In genomic region chr1:230681599-230681998, GRCh38 we compare ENCODE assay signal across 9 cellular contexts. TPM values are rescaled to one million over a fixed set of nuclear protein-coding genes. Genes with fewer than 3 reads are reported as not detected.
A peak's percentile ranks its signal among the peaks of the same experiment; 100 is the strongest.
DNase-seq lines count a peak whose midpoint lies in the region; ATAC-seq and TF ChIP-seq lines count a peak whose summit lies in the region.
"Had no signal": no experiment of that assay in that cellular context is flagged by ENCODE, and none has a peak within 500 bp of the region (broad histone marks: within the 10 kb centered on the region; RNA-seq: fewer than 3 reads in every experiment).

No MANE protein-coding gene starts in this region.

- no peak for TF ChIP-seq POLR2A in tibial nerve (IDR thresholded peaks at IDR 0.05)

- H3K9me3 ChIP-seq in tibial nerve, result no peaks in the 10 kb centered on the region
- no peaks in the 10 kb centered on the region for H3K9me3 ChIP-seq in naive thymus-derived CD4-positive, alpha-beta T cell (ENCODE audit: control insufficient read depth in 2 of 3, low read length in 3 of 3)

- no peak overlapping the region for H3K4me3 Mint-ChIP-seq in GM23338
- no peak overlapping the region for H3K4me3 Mint-ChIP-seq in naive thymus-derived CD4-positive, alpha-beta T cell
- H3K4me3 Mint-ChIP-seq: activated T-cell treated with anti-CD3 and anti-CD28 coated beads, Interleukin-2, amount 50 U/mL, for 4 hours had no signal

- no peaks in the 10 kb centered on the region for H3K9me3 Mint-ChIP-seq in GM23338
- H3K9me3 Mint-ChIP-seq in naive thymus-derived CD4-positive, alpha-beta T cell, result no peaks in the 10 kb centered on the region
- H3K9me3 Mint-ChIP-seq: activated T-cell treated with anti-CD3 and anti-CD28 coated beads, Interleukin-2, amount 50 U/mL, for 4 hours had no signal

- H3K79me2 ChIP-seq in GM23338 (replicated peaks; ENCODE audit: insufficient read depth), result no peaks in the 10 kb centered on the region

- DNase-seq in BJ (ENCODE audit: low read depth), result peak; percentile 19
- peak; percentile 54 for DNase-seq in LNCaP clone FGC (ENCODE audit: low read depth)
- DNase-seq in SW480 (ENCODE audit: low spot score), result peak; percentile 42
- DNase-seq in iris pigment epithelial cell (ENCODE audit: low read depth), result peak; percentile 89
- no peak for DNase-seq in tibial nerve (ENCODE audit: low spot score in 2 of 2)
- no peak for DNase-seq in GM23338 (ENCODE audit: low spot score)
- DNase-seq in naive thymus-derived CD4-positive, alpha-beta T cell, result no peak
- DNase-seq in nucleus accumbens (lab: John Stamatoyannopoulos, UW), result no peak
- DNase-seq: activated T-cell treated with anti-CD3 and anti-CD28 coated beads, Interleukin-2, amount 50 U/mL, for 4 hours had no signal

- peaks cover 55% of the 10 kb centered on the region for H3K36me3 Mint-ChIP-seq in GM23338 (ENCODE audit: low read depth)
- H3K36me3 Mint-ChIP-seq in naive thymus-derived CD4-positive, alpha-beta T cell, result peaks cover 17 to 51% (median 20%) of the 10 kb centered on the region in 5 donors

- TF ChIP-seq EP300 in tibial nerve (IDR thresholded peaks at IDR 0.05), result no peak

- CTCF ChIA-PET in BJ (lab: Yijun Ruan, JAX), result interaction anchor here (1.0 to 1.6 kb wide), 4 partner anchors 8 to 91 kb away, joined by 3 to 11 read pairs (median 4); no protein-coding TSS in a partner anchor
- CTCF ChIA-PET in naive thymus-derived CD4-positive, alpha-beta T cell (lab: Charles Lee), result interaction anchor here (0.6 kb wide), 1 partner anchor 39 kb away, joined by 3 read pairs; no protein-coding TSS in a partner anchor

- no peaks in the 10 kb centered on the region for H3K27me3 ChIP-seq in BJ (ENCODE audit: control insufficient read depth, insufficient read depth, low read length)
- H3K27me3 ChIP-seq in tibial nerve, result no peaks in the 10 kb centered on the region
- no peaks in the 10 kb centered on the region for H3K27me3 ChIP-seq in GM23338 (ENCODE audit: insufficient read depth)
- no peaks in the 10 kb centered on the region for H3K27me3 ChIP-seq in naive thymus-derived CD4-positive, alpha-beta T cell (ENCODE audit: control insufficient read depth in 2 of 2, insufficient read depth in 2 of 2, low read length in 2 of 2)

- H3K36me3 ChIP-seq in BJ (ENCODE audit: control insufficient read depth, insufficient read depth, low read length) (peaks cover 6% of the 10 kb centered on the region; the same call in 1 of the 2 replicates), tibial nerve (peaks cover 0 to 91% (median 3%) of the 10 kb centered on the region in 3 donors), GM23338 (ENCODE audit: insufficient read depth) (peaks cover 37% of the 10 kb centered on the region)
- peaks cover 13 to 91% (median 22%) of the 10 kb centered on the region in 3 experiments for H3K36me3 ChIP-seq in naive thymus-derived CD4-positive, alpha-beta T cell (ENCODE audit: control insufficient read depth in 2 of 3, insufficient read depth in 3 of 3, low read length in 3 of 3)

- no peak for TF ChIP-seq CTCF in BJ (IDR thresholded peaks at IDR 0.05; ENCODE audit: insufficient read depth, low read depth, low read length)
- no peak for TF ChIP-seq CTCF in LNCaP clone FGC (IDR thresholded peaks at IDR 0.05; ENCODE audit: control insufficient read depth, extremely low read depth, insufficient read depth)
- no peak for TF ChIP-seq CTCF in tibial nerve (IDR thresholded peaks at IDR 0.05)
- no peak for TF ChIP-seq CTCF in GM23338 (conservative IDR thresholded peaks at IDR 0.05; ENCODE audit: low read depth in 2 of 2)

- H3K27ac ChIP-seq in tibial nerve (no peak overlapping the region), GM23338 (ENCODE audit: low read depth) (no peak overlapping the region)
- no peak overlapping the region for H3K27ac ChIP-seq in naive thymus-derived CD4-positive, alpha-beta T cell (ENCODE audit: low read depth, low read length)

- no peaks in the 10 kb centered on the region for H3K9me2 ChIP-seq in GM23338 (ENCODE audit: insufficient read depth)

- no peak overlapping the region for H3K27ac Mint-ChIP-seq in GM23338
- peak overlapping the region in 1 of 9 donors; percentile 38 for H3K27ac Mint-ChIP-seq in naive thymus-derived CD4-positive, alpha-beta T cell

- H4K20me1 ChIP-seq in GM23338 (replicated peaks; ENCODE audit: insufficient read depth), result no peaks in the 10 kb centered on the region; the same call in 1 of the 2 replicates

- H3F3A ChIP-seq in GM23338 (replicated peaks; ENCODE audit: low read depth), result no peaks in the 10 kb centered on the region

- no peak overlapping the region for H2AFZ ChIP-seq in GM23338

- ATAC-seq in GM23338, result no peak
- no peak for ATAC-seq in naive thymus-derived CD4-positive, alpha-beta T cell

- intact Hi-C loops in naive thymus-derived CD4-positive, alpha-beta T cell (cut with micrococcal nuclease), result no loop called here

- WGBS in tibial nerve, 2 donors, result 18 to 34% methylated on average over 2 of the region's 2 CpGs

- peaks cover 0 to 20% (median 0%) of the 10 kb centered on the region in 4 donors for H3K4me1 ChIP-seq in tibial nerve
- H3K4me1 ChIP-seq in GM23338 (ENCODE audit: insufficient read depth), result no peaks in the 10 kb centered on the region
- no peaks in the 10 kb centered on the region for H3K4me1 ChIP-seq in naive thymus-derived CD4-positive, alpha-beta T cell (ENCODE audit: control insufficient read depth in 2 of 2, insufficient read depth in 2 of 2, low read length in 2 of 2)

- H3K4me2 ChIP-seq in GM23338, result no peak overlapping the region

- POLR2A ChIA-PET in BJ (lab: Charles Lee), result interaction anchor here (0.6 kb wide), 1 partner anchor 1761 kb away, joined by 5 read pairs; no protein-coding TSS in a partner anchor
- POLR2A ChIA-PET in naive thymus-derived CD4-positive, alpha-beta T cell (lab: Charles Lee), result no interaction called here

- H3K27me3 Mint-ChIP-seq in GM23338 (ENCODE audit: insufficient read depth, low read depth, poor library complexity), result no peaks in the 10 kb centered on the region
- H3K27me3 Mint-ChIP-seq in naive thymus-derived CD4-positive, alpha-beta T cell, result no peaks in the 10 kb centered on the region

- no peaks in the 10 kb centered on the region for H3K4me1 Mint-ChIP-seq in GM23338
- H3K4me1 Mint-ChIP-seq in naive thymus-derived CD4-positive, alpha-beta T cell, result peaks cover 0 to 6% (median 0%) of the 10 kb centered on the region in 7 donors

- H3K4me3 ChIP-seq in BJ (ENCODE audit: low read depth, low read length) (no peak overlapping the region), LNCaP clone FGC (ENCODE audit: low read depth, low read length) (no peak overlapping the region), tibial nerve (no peak overlapping the region), GM23338 (no peak overlapping the region)
- no peak overlapping the region for H3K4me3 ChIP-seq in naive thymus-derived CD4-positive, alpha-beta T cell (ENCODE audit: low read length)

TF ChIP-seq in GM23338, 12 proteins besides CTCF, POLR2A, EP300 and RAD21 (continues in another document):
- TF ChIP-seq STAT1 (IDR thresholded peaks at IDR 0.05; ENCODE audit: unreplicated experiment) (no peak), ZNF114 (CRISPR knock-in tag; IDR thresholded peaks at IDR 0.05) (no peak), EZH2 (IDR thresholded peaks at IDR 0.05; ENCODE audit: low read depth, unreplicated experiment) (no peak), EZH2phosphoT487 (IDR thresholded peaks at IDR 0.05; ENCODE audit: unreplicated experiment) (no peak), POLR2AphosphoS5 (IDR thresholded peaks at IDR 0.05; ENCODE audit: low read depth) (no peak), JUNB (IDR thresholded peaks at IDR 0.05; ENCODE audit: unreplicated experiment) (no peak), REST (IDR thresholded peaks at IDR 0.05; ENCODE audit: unreplicated experiment) (no peak), ZNF331 (CRISPR knock-in tag; IDR thresholded peaks at IDR 0.05; ENCODE audit: low read depth) (no peak)

RNA-seq across cellular contexts. Expression of gene AGT, which starts 32.3 kb away (rescaled TPM):
- polyA plus RNA-seq in BJ (2011; rRNA removed) (2.1 and 4.1 TPM in 2 replicates), GM23338 (2016; fragmentation: Nextera tagmentation; extraction: Ambion mirVana) (0.11 TPM in 1 of 2 replicates, not detected in the other)
- 0.57 and 1.2 TPM in 2 replicates for polyA minus RNA-seq in BJ (2011; rRNA and poly(A)+ RNA removed)
- total RNA-seq in tibial nerve, result 10 to 100 TPM in 2 of 4 donors, 1 to 10 TPM in 2; 2.7 to 25.2 (median 7.0) TPM
- total RNA-seq in GM23338 (2014; rRNA removed; shearing (Covaris generic)), result not detected in 2 replicates
- not detected for total RNA-seq in naive thymus-derived CD4-positive, alpha-beta T cell
- polyA plus RNA-seq in naive thymus-derived CD4-positive, alpha-beta T cell, result not detected

RNA-seq across cellular contexts. Expression of gene COG2, which starts 39.3 kb away (rescaled TPM):
- polyA plus RNA-seq in BJ (2011; rRNA removed) (12.0 and 16.3 TPM in 2 replicates), GM23338 (2016; fragmentation: Nextera tagmentation; extraction: Ambion mirVana) (29.2 and 35.8 TPM in 2 replicates)
- 8.8 and 9.0 TPM in 2 replicates for polyA minus RNA-seq in BJ (2011; rRNA and poly(A)+ RNA removed)
- total RNA-seq in tibial nerve, result 10 to 100 TPM; 16.6 to 27.3 (median 20.5) TPM
- 38.5 and 53.9 TPM in 2 replicates for total RNA-seq in GM23338 (2014; rRNA removed; shearing (Covaris generic))
- total RNA-seq in naive thymus-derived CD4-positive, alpha-beta T cell, result 10 to 100 TPM; 21.6 to 47.5 (median 34.7) TPM
- 10 to 100 TPM; 35.3 to 42.6 TPM for polyA plus RNA-seq in naive thymus-derived CD4-positive, alpha-beta T cell

Comparison
In these comparisons a context has a peak if more than half of its experiments do, and no peak if none do; other contexts are left out.
1. DNase-seq: peak in BJ (single experiment), LNCaP clone FGC (single experiment), SW480 (single experiment) and iris pigment epithelial cell (single experiment); none in tibial nerve (0 of 2), GM23338 (single experiment), naive thymus-derived CD4-positive, alpha-beta T cell (0 of 9) and nucleus accumbens (0 of 56).